ENCODE assay signal across 1 cellular context in genomic region chr15:65303687-65304392, GRCh38.
TF ChIP-seq lines count a peak whose summit lies in the region.

No MANE protein-coding gene starts in this region.

TF ChIP-seq in HepG2, 621 proteins besides CTCF, POLR2A, EP300 and RAD21 (continued from another document):
- peak; percentile 29; the same call in 1 of the 2 replicates for TF ChIP-seq TAF1 (CRISPR knock-in tag; IDR thresholded peaks at IDR 0.05)
- TF ChIP-seq CBX2 (IDR thresholded peaks at IDR 0.05; ENCODE audit: low read depth, low read length), result no peak
- no peak for TF ChIP-seq CBX2 (CRISPR knock-in tag; IDR thresholded peaks at IDR 0.05; ENCODE audit: low read depth)
- no peak for TF ChIP-seq ZNF569 (CRISPR knock-in tag; IDR thresholded peaks at IDR 0.05; ENCODE audit: borderline replicate concordance)
- TF ChIP-seq ZNF605 (CRISPR knock-in tag; IDR thresholded peaks at IDR 0.05), result 0 out of 2 replicates have a peak, but pooled peaks have one; percentile 21
